ENCODE assay signal across 12 cellular contexts in the genomic region with DNA sequence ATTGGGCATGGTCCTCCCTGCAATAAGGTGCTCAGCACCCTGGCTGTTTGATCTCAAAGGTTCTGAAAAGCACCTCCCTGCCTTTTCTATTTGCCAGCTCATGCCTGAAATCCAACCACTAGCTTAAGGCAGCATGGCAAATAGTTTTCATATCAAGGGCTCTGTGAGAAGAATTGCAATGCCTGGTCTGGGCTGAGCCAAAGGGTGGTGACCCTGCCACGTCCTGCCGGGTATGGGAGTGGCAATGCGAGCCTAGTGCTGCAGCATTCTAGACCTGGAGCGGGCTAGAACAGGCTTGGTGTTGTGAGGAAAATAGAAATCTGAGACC. TPM values are rescaled to one million over a fixed set of nuclear protein-coding genes. Genes with fewer than 3 reads are reported as not detected.
A peak's percentile ranks its signal among the peaks of the same experiment; 100 is the strongest.
DNase-seq lines count a peak whose midpoint lies in the region; ATAC-seq, FAIRE-seq and TF ChIP-seq lines count a peak whose summit lies in the region.
"Had no signal": no experiment of that assay in that cellular context is flagged by ENCODE, and none has a peak within 500 bp of the region (broad histone marks: within the 10 kb centered on the region; RNA-seq: fewer than 3 reads in every experiment).

No MANE protein-coding gene starts in this region.

- no peak overlapping the region for H2BK5ac ChIP-seq in neuronal stem cell (ENCODE audit: low read length)

- H3K23ac ChIP-seq in neuronal stem cell (ENCODE audit: low read depth, low read length, poor library complexity): peak overlapping the region; percentile 6

- no peaks in the 10 kb centered on the region for H3K27me3 ChIP-seq in Peyer's patch
- H3K27me3 ChIP-seq in gastroesophageal sphincter: no peaks in the 10 kb centered on the region
- peaks cover 0 to 12% (median 8%) of the 10 kb centered on the region in 3 experiments for H3K27me3 ChIP-seq in neuronal stem cell (ENCODE audit: control insufficient read depth in 3 of 3, insufficient read depth in 3 of 3, low read depth in 1 of 3, low read length in 3 of 3)
- H3K27me3 ChIP-seq: brain microvascular endothelial cell had no signal

- H3K9me3 Mint-ChIP-seq in CD14-positive monocyte: no peaks in the 10 kb centered on the region
- no peaks in the 10 kb centered on the region for H3K9me3 Mint-ChIP-seq in stimulated activated memory B cell treated with anti-CD40 and anti-IgM and Interleukin-4, amounts not matched to agents 10 μg/mL and 1 μg/mL and 100 μg/mL, for 72 hours

- H2BK12ac ChIP-seq in neuronal stem cell (ENCODE audit: low read length): no peak overlapping the region

- no peak overlapping the region for H3K4me2 ChIP-seq in neuronal stem cell (ENCODE audit: insufficient read depth, low read length, poor library complexity, severe bottlenecking)

- TF ChIP-seq CTCF in CD14-positive monocyte (IDR thresholded peaks at IDR 0.05) (no peak), Peyer's patch (IDR thresholded peaks at IDR 0.05) (no peak), gastroesophageal sphincter (IDR thresholded peaks at IDR 0.05) (no peak)

- no peak overlapping the region for H3K14ac ChIP-seq in neuronal stem cell (ENCODE audit: low read length)

- intact Hi-C loops in CD14-positive monocyte (cut with micrococcal nuclease): loop anchor here (5.0 kb wide), 1 partner anchor 40 kb away; no protein-coding TSS in a partner anchor

- no peak overlapping the region for H3K4ac ChIP-seq in neuronal stem cell (ENCODE audit: low read length)

- ATAC-seq in gastroesophageal sphincter: no peak
- ATAC-seq in stimulated activated memory B cell treated with anti-CD40 and anti-IgM and Interleukin-4, amounts not matched to agents 10 μg/mL and 1 μg/mL and 100 μg/mL, for 72 hours: no peak

- H2BK15ac ChIP-seq in neuronal stem cell (ENCODE audit: low read length): no peak overlapping the region

- peak overlapping the region; percentile 51 to 60 for H3K4me3 Mint-ChIP-seq in CD14-positive monocyte
- H3K4me3 Mint-ChIP-seq in stimulated activated memory B cell treated with anti-CD40 and anti-IgM and Interleukin-4, amounts not matched to agents 10 μg/mL and 1 μg/mL and 100 μg/mL, for 72 hours: no peak overlapping the region

- H2BK120ac ChIP-seq in neuronal stem cell (ENCODE audit: low read depth, low read length): no peak overlapping the region

- FAIRE-seq in H54 (lab: Jason Lieb, UNC) (no peak), frontal cortex (lab: Jason Lieb, UNC) (no peak)
- FAIRE-seq: GM18507 had no signal

- H3K4me1 ChIP-seq in Peyer's patch: peaks cover 0 to 46% (median 8%) of the 10 kb centered on the region in 4 donors
- H3K4me1 ChIP-seq in gastroesophageal sphincter: peaks cover 3 to 65% (median 25%) of the 10 kb centered on the region in 3 donors
- H3K4me1 ChIP-seq in neuronal stem cell (ENCODE audit: control insufficient read depth in 2 of 2, insufficient read depth in 1 of 2, low read depth in 1 of 2, low read length in 2 of 2): peaks cover 36 to 43% of the 10 kb centered on the region in 2 donors

- H3K4me3 ChIP-seq in Peyer's patch: no peak overlapping the region
- no peak overlapping the region for H3K4me3 ChIP-seq in gastroesophageal sphincter
- no peak overlapping the region for H3K4me3 ChIP-seq in neuronal stem cell (ENCODE audit: low read length in 2 of 2)

- peak overlapping the region in 3 of 4 donors; percentile 4 to 81 (median 78) for H3K27ac ChIP-seq in Peyer's patch
- H3K27ac ChIP-seq in gastroesophageal sphincter: peak overlapping the region in 3 of 4 donors; percentile 76 to 81 (median 79)
- H3K27ac ChIP-seq in neuronal stem cell (replicated peaks; ENCODE audit: low read length): no peak overlapping the region
- H3K27ac ChIP-seq: brain microvascular endothelial cell had no signal

- 59 to 60% methylated on average over 1 to 4 of the region's 4 CpGs for WGBS in gastroesophageal sphincter (ENCODE audit: low coverage in 1 of 2), 2 donors
- no CpG with 5 or more reads among the region's 4 CpGs for WGBS in neuronal stem cell (ENCODE audit: extremely low coverage in 2 of 2, insufficient read length in 2 of 2, insufficient replicate concordance in 1 of 2), 2 donors

- no peaks in the 10 kb centered on the region for H3K9me3 ChIP-seq in Peyer's patch
- H3K9me3 ChIP-seq in gastroesophageal sphincter: no peaks in the 10 kb centered on the region
- H3K9me3 ChIP-seq in neuronal stem cell (replicated peaks in 1 of 2; ENCODE audit: control insufficient read depth in 2 of 2, insufficient read depth in 1 of 2, low read depth in 1 of 2, low read length in 2 of 2): no peaks in the 10 kb centered on the region

- peak overlapping the region in 1 of 7 donors; percentile 50 for H3K27ac Mint-ChIP-seq in CD14-positive monocyte
- H3K27ac Mint-ChIP-seq in stimulated activated memory B cell treated with anti-CD40 and anti-IgM and Interleukin-4, amounts not matched to agents 10 μg/mL and 1 μg/mL and 100 μg/mL, for 72 hours: no peak overlapping the region

- no peak overlapping the region for H4K91ac ChIP-seq in neuronal stem cell (ENCODE audit: low read depth, low read length, poor library complexity)

- no peak for TF ChIP-seq POLR2A in Peyer's patch (IDR thresholded peaks at IDR 0.05)
- no peak for TF ChIP-seq POLR2A in gastroesophageal sphincter (IDR thresholded peaks at IDR 0.05)
- TF ChIP-seq POLR2A in H54 (IDR thresholded peaks at IDR 0.05; ENCODE audit: low read depth, low read length): no peak

- peaks cover 0 to 2% of the 10 kb centered on the region in 2 donors for H3K36me3 Mint-ChIP-seq in CD14-positive monocyte
- H3K36me3 Mint-ChIP-seq in stimulated activated memory B cell treated with anti-CD40 and anti-IgM and Interleukin-4, amounts not matched to agents 10 μg/mL and 1 μg/mL and 100 μg/mL, for 72 hours: no peaks in the 10 kb centered on the region

- H2AK5ac ChIP-seq in neuronal stem cell (ENCODE audit: low read depth, low read length): no peak overlapping the region

- no peak overlapping the region for H4K8ac ChIP-seq in neuronal stem cell (ENCODE audit: low read depth, low read length)

- H3K79me1 ChIP-seq in neuronal stem cell (ENCODE audit: low read depth, low read length): no peaks in the 10 kb centered on the region

- H3K27me3 Mint-ChIP-seq in CD14-positive monocyte (ENCODE audit: low read depth in 3 of 3): peaks cover under 1 to 5% (median 2%) of the 10 kb centered on the region in 3 donors
- H3K27me3 Mint-ChIP-seq in stimulated activated memory B cell treated with anti-CD40 and anti-IgM and Interleukin-4, amounts not matched to agents 10 μg/mL and 1 μg/mL and 100 μg/mL, for 72 hours: peaks cover 75% of the 10 kb centered on the region

- H3K4me1 Mint-ChIP-seq in CD14-positive monocyte: peaks cover 74% of the 10 kb centered on the region
- peaks cover 6% of the 10 kb centered on the region for H3K4me1 Mint-ChIP-seq in stimulated activated memory B cell treated with anti-CD40 and anti-IgM and Interleukin-4, amounts not matched to agents 10 μg/mL and 1 μg/mL and 100 μg/mL, for 72 hours

- H3K9ac ChIP-seq in neuronal stem cell (ENCODE audit: low read depth, low read length, poor library complexity): no peak overlapping the region

- no peak for TF ChIP-seq EP300 in gastroesophageal sphincter (IDR thresholded peaks at IDR 0.05)

- H3K36me3 ChIP-seq in Peyer's patch: no peaks in the 10 kb centered on the region
- no peaks in the 10 kb centered on the region for H3K36me3 ChIP-seq in gastroesophageal sphincter
- H3K36me3 ChIP-seq in neuronal stem cell (replicated peaks in 1 of 2; ENCODE audit: control insufficient read depth in 2 of 2, insufficient read depth in 2 of 2, low read length in 2 of 2): no peaks in the 10 kb centered on the region
- H3K36me3 ChIP-seq: brain microvascular endothelial cell had no signal

- DNase-seq in CD14-positive monocyte (ENCODE audit: low spot score) (no peak), Peyer's patch (peak in 1 of 3 donors; percentile 69), neuronal stem cell (ENCODE audit: low spot score) (no peak), H54 (ENCODE audit: insufficient read length, low spot score) (no peak), frontal cortex (ENCODE audit: low spot score in 2 of 2) (no peak), UCSD-AML1 (lab: John Stamatoyannopoulos, UW; ENCODE audit: unreplicated experiment) (no peak)
- DNase-seq: brain microvascular endothelial cell, COR-L47, Kasumi-1 had no signal

- H3K18ac ChIP-seq in neuronal stem cell (ENCODE audit: low read length): peak overlapping the region; percentile 12

- peak overlapping the region; percentile 90 for H2AFZ ChIP-seq in neuronal stem cell (ENCODE audit: low read length)

RNA-seq across cellular contexts. Expression of a gene that starts 2.3 kb away (rescaled TPM):
- polyA plus RNA-seq in CD14-positive monocyte: under 1 TPM; 0.11 to 0.63 TPM
- 100 to 1,000 TPM in 3 of 4 donors, 10 to 100 TPM in 1; 93.3 to 275 (median 143) TPM for total RNA-seq in Peyer's patch
- 10 to 100 TPM in 1 of 4 donors, 1 to 10 TPM in 1, under 1 TPM in 1, not detected in 1; 0.62 to 19.9 (median 5.2) TPM for total RNA-seq in gastroesophageal sphincter
- polyA plus RNA-seq in neuronal stem cell (2013, experiment 1 of 2): 0.40 TPM
- 0.68 TPM for polyA plus RNA-seq in neuronal stem cell (2013, experiment 2 of 2)
- not detected for total RNA-seq in frontal cortex

RNA-seq across cellular contexts. Expression of a gene that starts 6.3 kb away (rescaled TPM):
- 10 to 100 TPM; 56.4 to 60.6 TPM for polyA plus RNA-seq in CD14-positive monocyte
- 100 to 1,000 TPM; 113 to 313 (median 294) TPM for total RNA-seq in Peyer's patch
- 100 to 1,000 TPM in 3 of 4 donors, 10 to 100 TPM in 1; 86.5 to 139 (median 119) TPM for total RNA-seq in gastroesophageal sphincter
- 2.3 TPM for polyA plus RNA-seq in neuronal stem cell (2013, experiment 1 of 2)
- polyA plus RNA-seq in neuronal stem cell (2013, experiment 2 of 2): 2.3 TPM
- total RNA-seq in frontal cortex: 2.4 TPM

RNA-seq across cellular contexts. Expression of a gene that starts 35.8 kb away (rescaled TPM):
- 100 to 1,000 TPM; 108 to 157 TPM for polyA plus RNA-seq in CD14-positive monocyte
- total RNA-seq in Peyer's patch: 100 to 1,000 TPM in 3 of 4 donors, 10 to 100 TPM in 1; 90.8 to 547 (median 393) TPM
- 100 to 1,000 TPM; 150 to 356 (median 227) TPM for total RNA-seq in gastroesophageal sphincter
- 35.2 TPM for polyA plus RNA-seq in neuronal stem cell (2013, experiment 1 of 2)
- 34.5 TPM for polyA plus RNA-seq in neuronal stem cell (2013, experiment 2 of 2)
- total RNA-seq in frontal cortex: 4.5 TPM

Comparison
In these comparisons a context has a peak if more than half of its experiments do, and no peak if none do; other contexts are left out.
1. RNA of a gene that starts 2.3 kb away (total RNA-seq): 93.3 to 275 TPM in Peyer's patch; 0.62 to 19.9 TPM in gastroesophageal sphincter and not detected in frontal cortex (single experiment); every median in the first group is over 4 times any median in the second.
2. RNA of a gene that starts 6.3 kb away (total RNA-seq): 113 to 313 TPM in Peyer's patch and 86.5 to 139 TPM in gastroesophageal sphincter; 2.4 TPM in frontal cortex (single experiment); every median in the first group is over 10 times any median in the second.
3. RNA of a gene that starts 35.8 kb away (total RNA-seq): 90.8 to 547 TPM in Peyer's patch and 150 to 356 TPM in gastroesophageal sphincter; 4.5 TPM in frontal cortex (single experiment); every median in the first group is over 10 times any median in the second.